ENCODE assay signal across 8 cellular contexts in the genomic region with DNA sequence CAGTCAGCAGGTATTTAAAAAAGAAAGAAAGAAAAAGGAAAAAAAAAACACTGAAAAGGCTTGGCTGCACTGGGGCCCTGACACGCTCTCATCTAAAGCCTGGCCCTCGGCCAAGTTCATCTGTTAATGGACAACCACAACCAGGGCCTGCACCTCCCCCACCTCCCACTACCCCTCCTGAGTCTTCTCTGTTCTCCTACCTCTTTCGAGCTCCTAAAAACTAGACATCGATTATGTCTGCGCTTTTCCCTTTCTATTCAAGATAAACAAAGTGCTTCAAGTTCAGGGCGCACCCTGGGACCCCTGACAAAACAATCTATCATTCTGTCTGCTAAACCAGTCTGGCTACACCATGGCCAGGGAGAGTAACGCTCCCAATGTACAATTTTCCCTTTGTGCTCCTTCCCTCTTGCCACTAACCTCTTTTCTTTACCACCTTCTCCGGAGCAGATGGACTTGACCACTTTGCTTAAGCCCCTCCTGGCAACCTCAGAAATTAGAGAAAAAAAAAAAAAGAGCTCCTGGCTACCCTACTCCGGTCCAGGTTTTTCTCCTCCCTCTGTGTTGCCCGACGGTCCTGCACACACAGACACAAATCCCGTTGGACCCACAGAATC. TPM values are rescaled to one million over a fixed set of nuclear protein-coding genes. Genes with fewer than 3 reads are reported as not detected.
DNase-seq lines count a peak whose midpoint lies in the region; ATAC-seq lines count a peak whose summit lies in the region.

No MANE protein-coding gene starts in this region.

- DNase-seq in D341Med (ENCODE audit: low spot score) (peak; percentile 76), LoVo (ENCODE audit: low spot score) (peak; percentile 82), SK-MEL-5 (ENCODE audit: low read depth, low spot score) (peak; percentile 34), left colon (peak; percentile 90 to 96), GM19240 (ENCODE audit: insufficient read length, low spot score) (no peak), SW 1271 (lab: John Stamatoyannopoulos, UW) (no peak), H7 (no peak)

- intact Hi-C loops in left colon (cut with DNase I, micrococcal nuclease), result no loop called here

- in situ Hi-C loops in SK-MEL-5 (cut with HindIII; ENCODE audit: low pct_unique_long_range_greater_than_20kb, low sequenced_read_pairs), result no loop called here

- no peaks in the 10 kb centered on the region for H3K27me3 ChIP-seq in H7 (ENCODE audit: control insufficient read depth, insufficient read depth, low read length)

- ATAC-seq in GM21723 (IDR thresholded peaks at IDR 0.05; ENCODE audit: unreplicated experiment) (peak; percentile 55), left colon (peak; percentile 84)

- H3K36me3 ChIP-seq in H7 (replicated peaks; ENCODE audit: control insufficient read depth, insufficient read depth, low read length), result peaks cover 1% of the 10 kb centered on the region; the same call in 1 of the 2 replicates

- no peak overlapping the region for H3K4me3 ChIP-seq in H7 (ENCODE audit: insufficient read depth, low read depth, low read length)

RNA-seq across cellular contexts. Expression of gene BCL11A, which starts 22.7 kb away (rescaled TPM):
- total RNA-seq in SK-MEL-5 (2014; rRNA removed; shearing (Covaris generic)), result 3.1 and 4.7 TPM in 2 replicates
- 4.3 and 5.0 TPM in 2 replicates for polyA plus RNA-seq in SK-MEL-5 (2015; cell fraction: cytosol; rRNA removed)
- 6.9 and 8.2 TPM in 2 replicates for polyA plus RNA-seq in SK-MEL-5 (2015; cell fraction: nucleus; rRNA removed)
- total RNA-seq in left colon, result 10 to 100 TPM; 28.9 to 29.0 TPM
- 30.5 and 34.9 TPM in 2 replicates for total RNA-seq in H7 (2014; rRNA removed; shearing (Covaris generic))

Comparison
In these comparisons a context has a peak if more than half of its experiments do, and no peak if none do; other contexts are left out.
1. DNase-seq: peak in D341Med (single experiment), LoVo (single experiment), SK-MEL-5 (single experiment) and left colon (2 of 2); none in GM19240 (single experiment), SW 1271 (0 of 2) and H7 (single experiment).